Comparison of ENCODE assay signal across 9 cellular contexts in genomic region chr17:78417531-78417909, GRCh38. TPM values are rescaled to one million over a fixed set of nuclear protein-coding genes. Genes with fewer than 3 reads are reported as not detected.
DNase-seq lines count a peak whose midpoint lies in the region; ATAC-seq and TF ChIP-seq lines count a peak whose summit lies in the region.
"Had no signal": no experiment of that assay in that cellular context is flagged by ENCODE, and none has a peak within 500 bp of the region (broad histone marks: within the 10 kb centered on the region; RNA-seq: fewer than 3 reads in every experiment).

No MANE protein-coding gene starts in this region.

- peaks cover 0 to 2% (median 0%) of the 10 kb centered on the region in 8 donors for H3K9me3 Mint-ChIP-seq in CD4-positive, alpha-beta memory T cell

- no peak for TF ChIP-seq POLR2A in gastroesophageal sphincter (IDR thresholded peaks at IDR 0.05)

- no peak overlapping the region for H3K9ac ChIP-seq in rectal smooth muscle tissue (ENCODE audit: low read length)

- H3K4me1 ChIP-seq in CD4-positive, alpha-beta memory T cell (ENCODE audit: insufficient read depth, low read length), result peaks cover 51% of the 10 kb centered on the region
- H3K4me1 ChIP-seq in gastroesophageal sphincter (peaks cover 0 to 73% (median 14%) of the 10 kb centered on the region in 3 donors), rectal smooth muscle tissue (ENCODE audit: control insufficient read depth, insufficient read depth, low read length) (no peaks in the 10 kb centered on the region)

- peaks cover 39% of the 10 kb centered on the region for H3K36me3 ChIP-seq in CD4-positive, alpha-beta memory T cell (ENCODE audit: insufficient read depth, low read length)
- H3K36me3 ChIP-seq in gastroesophageal sphincter (peaks cover 0 to 65% of the 10 kb centered on the region in 2 donors), rectal smooth muscle tissue (ENCODE audit: control insufficient read depth, insufficient read depth, low read length) (peaks cover 5% of the 10 kb centered on the region)

- intact Hi-C loops in CD4-positive, alpha-beta memory T cell (cut with micrococcal nuclease), result no loop called here

- H3K27ac ChIP-seq in CD4-positive, alpha-beta memory T cell (ENCODE audit: low read depth, low read length), result no peak overlapping the region
- peak overlapping the region; percentile 16 to 80 (median 78) for H3K27ac ChIP-seq in gastroesophageal sphincter
- peak overlapping the region; percentile 71 for H3K27ac ChIP-seq in rectal smooth muscle tissue (ENCODE audit: low read depth, low read length)

- POLR2A ChIA-PET in CD4-positive, alpha-beta memory T cell (lab: Charles Lee; ENCODE audit: partially characterized antibody), result interaction anchor here (0.7 to 1.4 kb wide), 3 partner anchors 14 to 166 kb away, joined by 3 to 4 read pairs (median 4); no protein-coding TSS in a partner anchor

- H3K36me3 Mint-ChIP-seq in CD4-positive, alpha-beta memory T cell, result peaks cover 22 to 45% of the 10 kb centered on the region in 2 donors
- peaks cover 4% of the 10 kb centered on the region for H3K36me3 Mint-ChIP-seq in T-helper 17 cell (ENCODE audit: low read depth)

- no peak overlapping the region for H3K4me3 ChIP-seq in CD4-positive, alpha-beta memory T cell (ENCODE audit: low read length in 2 of 2)
- H3K4me3 ChIP-seq in gastroesophageal sphincter, result no peak overlapping the region
- no peak overlapping the region for H3K4me3 ChIP-seq in rectal smooth muscle tissue (ENCODE audit: low read length)

- peak overlapping the region in 1 of 8 donors; percentile 59 for H3K4me3 Mint-ChIP-seq in CD4-positive, alpha-beta memory T cell
- no peak overlapping the region for H3K4me3 Mint-ChIP-seq in T-helper 17 cell

- no peaks in the 10 kb centered on the region for H3K27me3 Mint-ChIP-seq in CD4-positive, alpha-beta memory T cell
- no peaks in the 10 kb centered on the region for H3K27me3 Mint-ChIP-seq in T-helper 17 cell

- H3K27me3 ChIP-seq in CD4-positive, alpha-beta memory T cell (ENCODE audit: insufficient read depth, low read length), result no peaks in the 10 kb centered on the region
- no peaks in the 10 kb centered on the region for H3K27me3 ChIP-seq in gastroesophageal sphincter
- H3K27me3 ChIP-seq in rectal smooth muscle tissue (ENCODE audit: control insufficient read depth, insufficient read depth, low read length), result no peaks in the 10 kb centered on the region

- TF ChIP-seq EP300 in gastroesophageal sphincter (IDR thresholded peaks at IDR 0.05), result no peak

- CTCF ChIA-PET in CD4-positive, alpha-beta memory T cell (lab: Charles Lee; ENCODE audit: partially characterized antibody), result interaction anchor here (1.0 to 7.2 kb wide), 4 partner anchors 26 to 167 kb away, joined by 3 to 87 read pairs (median 39); no protein-coding TSS in a partner anchor

- peak overlapping the region in 4 of 7 donors; percentile 59 to 95 (median 77) for H3K27ac Mint-ChIP-seq in CD4-positive, alpha-beta memory T cell
- H3K27ac Mint-ChIP-seq in T-helper 17 cell, result peak overlapping the region; percentile 95

- ATAC-seq in T-helper 17 cell, result no peak
- peak; percentile 1 for ATAC-seq in gastroesophageal sphincter
- ATAC-seq in HG03521 (IDR thresholded peaks at IDR 0.05; ENCODE audit: unreplicated experiment), result no peak
- ATAC-seq in GM21515 (IDR thresholded peaks at IDR 0.05; ENCODE audit: unreplicated experiment), result no peak
- ATAC-seq: activated CD4-positive, CD25-positive, alpha-beta regulatory T cell treated with anti-CD3 and anti-CD28 coated beads, Interleukin-2, amount 50 U/mL, for 24 hours had no signal

- TF ChIP-seq CTCF in gastroesophageal sphincter (IDR thresholded peaks at IDR 0.05), result no peak

- no peaks in the 10 kb centered on the region for H3K9me3 ChIP-seq in CD4-positive, alpha-beta memory T cell (ENCODE audit: control insufficient read depth in 1 of 2, low read length in 2 of 2)
- no peaks in the 10 kb centered on the region for H3K9me3 ChIP-seq in T-helper 17 cell (ENCODE audit: control insufficient read depth, low read length, poor library complexity, severe bottlenecking)
- H3K9me3 ChIP-seq in gastroesophageal sphincter, result no peaks in the 10 kb centered on the region

- peaks cover 34 to 63% (median 52%) of the 10 kb centered on the region in 4 donors for H3K4me1 Mint-ChIP-seq in CD4-positive, alpha-beta memory T cell
- H3K4me1 Mint-ChIP-seq in T-helper 17 cell, result peaks cover 37% of the 10 kb centered on the region

- no peak for DNase-seq in CD4-positive, alpha-beta memory T cell
- DNase-seq in T-helper 17 cell (no peak), GM19240 (ENCODE audit: insufficient read length, low spot score) (no peak), SHP77 treated with DMSO at 0.1 percent for 48 hours (lab: John Stamatoyannopoulos, UW) (no peak)

- 100% methylated on average over 2 of the region's 13 CpGs; no CpG with 5 or more reads in 1 of the 2 donors for WGBS in gastroesophageal sphincter (ENCODE audit: low coverage in 1 of 2), 2 donors

RNA-seq across cellular contexts. Expression of gene PGS1, which starts 39.1 kb away (rescaled TPM):
- total RNA-seq in CD4-positive, alpha-beta memory T cell, result 10 to 100 TPM; 84.4 to 84.8 TPM
- 10 to 100 TPM; 33.9 to 36.6 TPM for polyA plus RNA-seq in CD4-positive, alpha-beta memory T cell
- total RNA-seq in T-helper 17 cell (10 to 100 TPM; 47.5 to 54.9 TPM), gastroesophageal sphincter (10 to 100 TPM; 24.1 to 53.0 (median 38.8) TPM)

RNA-seq across cellular contexts. Expression of gene SOCS3, which starts 57.6 kb away (rescaled TPM):
- 1 to 10 TPM; 7.5 to 8.4 TPM for total RNA-seq in CD4-positive, alpha-beta memory T cell
- polyA plus RNA-seq in CD4-positive, alpha-beta memory T cell, result 100 to 1,000 TPM in 1 of 2 donors, 10 to 100 TPM in 1; 60.8 to 220 TPM
- total RNA-seq in T-helper 17 cell (100 to 1,000 TPM; 119 to 197 TPM), gastroesophageal sphincter (100 to 1,000 TPM in 1 of 4 donors, 10 to 100 TPM in 3; 11.5 to 423 (median 38.2) TPM)
